In the genomic region with DNA sequence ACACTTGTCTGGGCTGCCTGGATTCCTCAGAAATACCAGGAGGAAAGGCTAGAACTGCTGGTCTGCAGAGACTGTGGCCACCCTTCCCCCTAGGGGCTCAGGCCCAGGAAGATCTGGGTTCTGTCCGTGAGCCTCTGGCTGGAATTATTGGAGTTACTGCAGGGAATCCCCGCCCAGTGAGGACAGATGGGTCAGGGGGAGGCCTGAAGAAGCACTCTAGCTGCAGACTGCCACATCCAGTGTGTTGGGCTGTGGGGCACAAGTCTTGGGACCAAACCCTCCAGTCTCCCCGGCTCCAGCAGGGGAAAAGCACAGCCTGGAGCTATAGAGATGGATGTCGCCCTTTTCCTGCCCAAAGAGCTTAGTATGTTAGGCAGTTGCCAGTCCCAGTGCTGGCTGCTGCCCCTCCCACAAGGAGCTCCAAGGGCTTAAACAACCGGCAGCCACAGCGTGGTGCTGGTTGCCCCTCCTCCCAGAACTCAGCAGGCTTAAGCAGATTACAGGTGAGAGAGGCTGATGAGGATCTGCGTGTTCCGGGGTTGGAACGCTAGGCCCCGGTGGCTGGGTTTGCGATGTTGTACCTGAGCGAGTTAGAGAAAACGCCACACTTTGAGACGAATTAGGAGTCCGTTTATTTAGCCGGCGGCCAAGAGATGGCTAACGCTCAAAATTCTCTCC, we compare ENCODE assay signal across 18 cellular contexts.
A peak's percentile ranks its signal among the peaks of the same experiment; 100 is the strongest.
DNase-seq lines count a peak whose midpoint lies in the region; ATAC-seq, FAIRE-seq and TF ChIP-seq lines count a peak whose summit lies in the region.
"Had no signal": no experiment of that assay in that cellular context is flagged by ENCODE, and none has a peak within 500 bp of the region (broad histone marks: within the 10 kb centered on the region; RNA-seq: fewer than 3 reads in every experiment).

No MANE protein-coding gene starts in this region.

- H3K4me3 Mint-ChIP-seq in GM23338, result no peak overlapping the region
- H3K4me3 Mint-ChIP-seq in WTC11, result peak overlapping the region; percentile 44
- H3K4me3 Mint-ChIP-seq: CD4-positive, CD25-positive, alpha-beta regulatory T cell; IgD-negative memory B cell had no signal

- H3K36me3 Mint-ChIP-seq in GM23338 (ENCODE audit: low read depth) (no peaks in the 10 kb centered on the region), WTC11 (no peaks in the 10 kb centered on the region)
- H3K36me3 Mint-ChIP-seq: CD4-positive, CD25-positive, alpha-beta regulatory T cell; IgD-negative memory B cell had no signal

- no peak overlapping the region for H3K14ac ChIP-seq in neuronal stem cell (ENCODE audit: low read length)

- no peak overlapping the region for H2BK5ac ChIP-seq in neuronal stem cell (ENCODE audit: low read length)

- H4K20me1 ChIP-seq in GM23338 (replicated peaks; ENCODE audit: insufficient read depth), result no peaks in the 10 kb centered on the region

- CTCF ChIA-PET in WTC11 (lab: Charles Lee), result interaction anchor here (0.6 kb wide), 1 partner anchor 667 kb away, joined by 4 read pairs; no protein-coding TSS in a partner anchor

- H3K4me2 ChIP-seq in GM23338 (peak overlapping the region; percentile 31; the same call in 1 of the 2 replicates), neuronal stem cell (ENCODE audit: insufficient read depth, low read length, poor library complexity, severe bottlenecking) (no peak overlapping the region)

- H3K36me3 ChIP-seq in GM23338 (ENCODE audit: insufficient read depth) (no peaks in the 10 kb centered on the region), iPS-15b (ENCODE audit: control insufficient read depth, insufficient read depth, low read length) (no peaks in the 10 kb centered on the region), neuronal stem cell (replicated peaks in 1 of 2; ENCODE audit: control insufficient read depth in 2 of 2, insufficient read depth in 2 of 2, low read length in 2 of 2) (no peaks in the 10 kb centered on the region)

- H3K4me1 ChIP-seq in GM23338 (ENCODE audit: insufficient read depth) (no peaks in the 10 kb centered on the region), iPS-15b (ENCODE audit: control insufficient read depth, insufficient read depth, low read length) (no peaks in the 10 kb centered on the region), neuronal stem cell (ENCODE audit: control insufficient read depth in 2 of 2, insufficient read depth in 1 of 2, low read depth in 1 of 2, low read length in 2 of 2) (peaks cover 6% of the 10 kb centered on the region in 2 donors)

- no peak for FAIRE-seq in HTR-8/SVneo (lab: Jason Lieb, UNC)
- FAIRE-seq: H54, RCC 7860 had no signal

- H2BK120ac ChIP-seq in neuronal stem cell (ENCODE audit: low read depth, low read length), result no peak overlapping the region

- no peak overlapping the region for H2BK12ac ChIP-seq in neuronal stem cell (ENCODE audit: low read length)

- H3K9ac ChIP-seq in iPS-15b (ENCODE audit: low read depth, low read length), result no peak overlapping the region
- H3K9ac ChIP-seq in neuronal stem cell (ENCODE audit: low read depth, low read length, poor library complexity), result no peak overlapping the region

- H3K27ac Mint-ChIP-seq in GM23338 (peak overlapping the region; percentile 38; the same call in 1 of the 2 replicates), WTC11 (no peak overlapping the region)
- H3K27ac Mint-ChIP-seq: CD4-positive, CD25-positive, alpha-beta regulatory T cell; IgD-negative memory B cell had no signal

- peak overlapping the region; percentile 37 for H2AK5ac ChIP-seq in neuronal stem cell (ENCODE audit: low read depth, low read length)

- POLR2A ChIA-PET in WTC11 (lab: Charles Lee), result no interaction called here

- no peaks in the 10 kb centered on the region for H3K9me3 Mint-ChIP-seq in GM23338
- H3K9me3 Mint-ChIP-seq in WTC11, result no peaks in the 10 kb centered on the region

- WGBS in neuronal stem cell (ENCODE audit: extremely low coverage in 2 of 2, insufficient read length in 2 of 2, insufficient replicate concordance in 1 of 2), 2 donors, result no CpG with 5 or more reads among the region's 18 CpGs

- DNase-seq in GM23338 (ENCODE audit: low spot score) (peak; percentile 64), WTC11 (ENCODE audit: low spot score) (peak; percentile 51), neuronal stem cell (ENCODE audit: low spot score) (no peak), HTR-8/SVneo (ENCODE audit: insufficient read length, low spot score) (no peak)
- no peak for DNase-seq in activated CD4-positive, alpha-beta T cell treated with anti-CD3 and anti-CD28 coated beads, Interleukin-2, amount 50 U/mL, for 1 hour
- DNase-seq: ACHN; Calu3; CD4-positive, CD25-positive, alpha-beta regulatory T cell; DND-41; NCI-H187 treated with DMSO at 0.1 percent for 48 hours; NCI-H2171; NCI-H446 treated with DMSO at 0.1 percent for 48 hours; SIG-M5 had no signal

- peak overlapping the region; percentile 65 for H3K23ac ChIP-seq in neuronal stem cell (ENCODE audit: low read depth, low read length, poor library complexity)

- TF ChIP-seq CTCF in GM23338 (conservative IDR thresholded peaks at IDR 0.05; ENCODE audit: low read depth in 2 of 2) (0 out of 4 replicates have a peak, but pooled peaks of 1 of the 2 experiments have one; percentile 17), WTC11 (IDR thresholded peaks at IDR 0.05) (no peak)

- no peaks in the 10 kb centered on the region for H3K79me2 ChIP-seq in GM23338 (replicated peaks; ENCODE audit: insufficient read depth)

- H4K91ac ChIP-seq in neuronal stem cell (ENCODE audit: low read depth, low read length, poor library complexity), result no peak overlapping the region

- H3F3A ChIP-seq in GM23338 (replicated peaks; ENCODE audit: low read depth), result no peaks in the 10 kb centered on the region

- no peaks in the 10 kb centered on the region for H3K79me1 ChIP-seq in neuronal stem cell (ENCODE audit: low read depth, low read length)

- no peak overlapping the region for H2BK15ac ChIP-seq in neuronal stem cell (ENCODE audit: low read length)

- no peak overlapping the region for H4K8ac ChIP-seq in neuronal stem cell (ENCODE audit: low read depth, low read length)

- no peaks in the 10 kb centered on the region for H3K9me3 ChIP-seq in iPS-15b (ENCODE audit: control insufficient read depth, insufficient read depth, low read length)
- no peaks in the 10 kb centered on the region for H3K9me3 ChIP-seq in neuronal stem cell (replicated peaks in 1 of 2; ENCODE audit: control insufficient read depth in 2 of 2, insufficient read depth in 1 of 2, low read depth in 1 of 2, low read length in 2 of 2)

- no peak overlapping the region for H3K4me3 ChIP-seq in GM23338
- peak overlapping the region; percentile 41 for H3K4me3 ChIP-seq in iPS-15b (ENCODE audit: low read depth, low read length)
- H3K4me3 ChIP-seq in neuronal stem cell (ENCODE audit: low read length in 2 of 2), result no peak overlapping the region

- H2AFZ ChIP-seq in GM23338 (peak overlapping the region; percentile 92), neuronal stem cell (ENCODE audit: low read length) (no peak overlapping the region)

- H3K4me1 Mint-ChIP-seq in GM23338 (peaks cover 10% of the 10 kb centered on the region; the same call in 2 of the 3 replicates), WTC11 (peaks cover 9% of the 10 kb centered on the region)
- H3K4me1 Mint-ChIP-seq: CD4-positive, CD25-positive, alpha-beta regulatory T cell; IgD-negative memory B cell had no signal

- H3K9me2 ChIP-seq in GM23338 (ENCODE audit: insufficient read depth), result no peaks in the 10 kb centered on the region

- H3K27me3 ChIP-seq in GM23338 (ENCODE audit: insufficient read depth) (no peaks in the 10 kb centered on the region), iPS-15b (ENCODE audit: control insufficient read depth, insufficient read depth, low read length) (no peaks in the 10 kb centered on the region), neuronal stem cell (ENCODE audit: control insufficient read depth in 3 of 3, insufficient read depth in 3 of 3, low read depth in 1 of 3, low read length in 3 of 3) (no peaks in the 10 kb centered on the region)

- H3K27ac ChIP-seq in GM23338 (ENCODE audit: low read depth) (no peak overlapping the region), neuronal stem cell (replicated peaks; ENCODE audit: low read length) (no peak overlapping the region)

- ATAC-seq in GM23338 (peak; percentile 93), WTC11 (peak; percentile 92), GM21786 (IDR thresholded peaks at IDR 0.05; ENCODE audit: unreplicated experiment) (no peak)

- H3K18ac ChIP-seq in neuronal stem cell (ENCODE audit: low read length), result peak overlapping the region; percentile 71

- H3K27me3 Mint-ChIP-seq in GM23338 (ENCODE audit: insufficient read depth, low read depth, poor library complexity) (no peaks in the 10 kb centered on the region), WTC11 (ENCODE audit: low read depth) (no peaks in the 10 kb centered on the region; the same call in 1 of the 2 replicates)
- H3K27me3 Mint-ChIP-seq: CD4-positive, CD25-positive, alpha-beta regulatory T cell; IgD-negative memory B cell had no signal

- H3K4ac ChIP-seq in neuronal stem cell (ENCODE audit: low read length), result no peak overlapping the region

TF ChIP-seq in WTC11, 78 proteins besides CTCF, POLR2A, EP300 and RAD21 (continues in another document):
- no peak for TF ChIP-seq AR (CRISPR knock-in tag; IDR thresholded peaks at IDR 0.05)

Comparison
In these comparisons a context has a peak if more than half of its experiments do, and no peak if none do; other contexts are left out.
1. DNase-seq: peak in GM23338 (single experiment) and WTC11 (single experiment); none in neuronal stem cell (single experiment), activated CD4-positive, alpha-beta T cell treated with anti-CD3 and anti-CD28 coated beads, Interleukin-2, amount 50 U/mL, for 1 hour (single experiment) and HTR-8/SVneo (single experiment).